Comparison of ENCODE assay signal across 9 cellular contexts in genomic region chr4:5142726-5143125, GRCh38.
DNase-seq lines count a peak whose midpoint lies in the region; TF ChIP-seq lines count a peak whose summit lies in the region.
"Had no signal": no experiment of that assay in that cellular context is flagged by ENCODE, and none has a peak within 500 bp of the region (broad histone marks: within the 10 kb centered on the region; RNA-seq: fewer than 3 reads in every experiment).

No MANE protein-coding gene starts in this region.

- H3K9ac ChIP-seq in smooth muscle cell (ENCODE audit: low read depth): no peak overlapping the region

- CTCF ChIA-PET in activated naive CD4-positive, alpha-beta T cell treated with anti-CD3 and anti-CD28 coated beads for 36 hours (lab: Charles Lee): no interaction called here
- CTCF ChIA-PET in HEK293T (lab: Yijun Ruan, JAX): interaction anchor here (1.0 kb wide), 1 partner anchor 15 kb away, joined by 5 read pairs; no protein-coding TSS in a partner anchor

- no peaks in the 10 kb centered on the region for H3K79me2 ChIP-seq in smooth muscle cell (ENCODE audit: low read depth)

- H3K4me2 ChIP-seq in smooth muscle cell: no peak overlapping the region

- no peaks in the 10 kb centered on the region for H3K27me3 Mint-ChIP-seq in activated naive CD4-positive, alpha-beta T cell treated with anti-CD3 and anti-CD28 coated beads for 36 hours (ENCODE audit: low read depth)
- H3K27me3 Mint-ChIP-seq in immature natural killer cell (ENCODE audit: low read depth in 3 of 3): peaks cover 4 to 11% (median 7%) of the 10 kb centered on the region in 3 donors

- peak; percentile 9 for DNase-seq in RPMI8226
- DNase-seq in fibroblast of the conjunctiva (ENCODE audit: low read depth): peak; percentile 38
- DNase-seq in smooth muscle cell (lab: John Stamatoyannopoulos, UW; ENCODE audit: unreplicated experiment): no peak
- DNase-seq in NCI-H146 (lab: John Stamatoyannopoulos, UW): no peak
- no peak for DNase-seq in activated naive CD4-positive, alpha-beta T cell treated with anti-CD3 and anti-CD28 coated beads for 36 hours
- DNase-seq in immature natural killer cell: no peak
- no peak for DNase-seq in HEK293T (ENCODE audit: extremely low spot score)
- DNase-seq: stimulated activated CD4-positive, alpha-beta T cell treated with anti-CD3 and anti-CD28 coated beads, Interleukin-12 subunit alpha, Interleukin-12 subunit beta, amount 100 ng/mL, for 4 hours had no signal

- H3F3A ChIP-seq in smooth muscle cell (ENCODE audit: low read depth): no peaks in the 10 kb centered on the region

- H3K4me1 ChIP-seq in smooth muscle cell (ENCODE audit: low read depth): no peaks in the 10 kb centered on the region

- peaks cover 13% of the 10 kb centered on the region for H3K27me3 ChIP-seq in smooth muscle cell (ENCODE audit: low read depth)

- H3K9me3 ChIP-seq in smooth muscle cell (replicated peaks; ENCODE audit: low read depth): no peaks in the 10 kb centered on the region

- H3K9me3 Mint-ChIP-seq in activated naive CD4-positive, alpha-beta T cell treated with anti-CD3 and anti-CD28 coated beads for 36 hours: no peaks in the 10 kb centered on the region
- no peaks in the 10 kb centered on the region for H3K9me3 Mint-ChIP-seq in immature natural killer cell

- POLR2A ChIA-PET in HEK293T (lab: Yijun Ruan, JAX): no interaction called here

- no peak overlapping the region for H3K27ac Mint-ChIP-seq in activated naive CD4-positive, alpha-beta T cell treated with anti-CD3 and anti-CD28 coated beads for 36 hours
- H3K27ac Mint-ChIP-seq in immature natural killer cell: no peak overlapping the region

- H3K4me1 Mint-ChIP-seq in activated naive CD4-positive, alpha-beta T cell treated with anti-CD3 and anti-CD28 coated beads for 36 hours (ENCODE audit: low read depth): no peaks in the 10 kb centered on the region
- no peaks in the 10 kb centered on the region for H3K4me1 Mint-ChIP-seq in immature natural killer cell

- H3K4me3 ChIP-seq in GM12875 (ENCODE audit: low read depth, low read length): no peak overlapping the region
- H3K4me3 ChIP-seq in smooth muscle cell: no peak overlapping the region

- H2AFZ ChIP-seq in smooth muscle cell (ENCODE audit: low read depth): no peak overlapping the region

- no peak overlapping the region for H3K27ac ChIP-seq in smooth muscle cell (ENCODE audit: low read depth)

- TF ChIP-seq CTCF in GM12875 (IDR thresholded peaks at IDR 0.05; ENCODE audit: borderline replicate concordance, insufficient read depth, low read depth, low read length): peak; percentile 26; the same call in 1 of the 2 replicates
- TF ChIP-seq CTCF in smooth muscle cell (IDR thresholded peaks at IDR 0.05; ENCODE audit: borderline replicate concordance, insufficient read depth, poor library complexity, severe bottlenecking): peak; percentile 44

- no peaks in the 10 kb centered on the region for H4K20me1 ChIP-seq in smooth muscle cell (ENCODE audit: low read depth)

- no peak overlapping the region for H3K4me3 Mint-ChIP-seq in activated naive CD4-positive, alpha-beta T cell treated with anti-CD3 and anti-CD28 coated beads for 36 hours
- no peak overlapping the region for H3K4me3 Mint-ChIP-seq in immature natural killer cell

- 79% methylated on average over 3 of the region's 3 CpGs for WGBS in smooth muscle cell (ENCODE audit: low lambda C conversion rate)

- no peaks in the 10 kb centered on the region for H3K36me3 Mint-ChIP-seq in activated naive CD4-positive, alpha-beta T cell treated with anti-CD3 and anti-CD28 coated beads for 36 hours (ENCODE audit: low read depth)
- no peaks in the 10 kb centered on the region for H3K36me3 Mint-ChIP-seq in immature natural killer cell

- no peaks in the 10 kb centered on the region for H3K36me3 ChIP-seq in smooth muscle cell (ENCODE audit: low read depth)

- intact Hi-C loops in activated naive CD4-positive, alpha-beta T cell treated with anti-CD3 and anti-CD28 coated beads for 36 hours (cut with micrococcal nuclease): no loop called here

TF ChIP-seq in HEK293T, 16 proteins besides CTCF, POLR2A, EP300 and RAD21:
- TF ChIP-seq FOXA1 (IDR thresholded peaks at IDR 0.05) (no peak), TARDBP (IDR thresholded peaks at IDR 0.05) (no peak), PKNOX1 (IDR thresholded peaks at IDR 0.05) (no peak), LEF1 (IDR thresholded peaks at IDR 0.05; ENCODE audit: borderline replicate concordance) (no peak)

Comparison
In these comparisons a context has a peak if more than half of its experiments do, and no peak if none do; other contexts are left out.
1. DNase-seq: peak in RPMI8226 (single experiment) and fibroblast of the conjunctiva (single experiment); none in smooth muscle cell (single experiment), NCI-H146 (single experiment), activated naive CD4-positive, alpha-beta T cell treated with anti-CD3 and anti-CD28 coated beads for 36 hours (single experiment), immature natural killer cell (0 of 3) and HEK293T (single experiment).